30 cellular contexts compared by ENCODE assay signal in the genomic region with DNA sequence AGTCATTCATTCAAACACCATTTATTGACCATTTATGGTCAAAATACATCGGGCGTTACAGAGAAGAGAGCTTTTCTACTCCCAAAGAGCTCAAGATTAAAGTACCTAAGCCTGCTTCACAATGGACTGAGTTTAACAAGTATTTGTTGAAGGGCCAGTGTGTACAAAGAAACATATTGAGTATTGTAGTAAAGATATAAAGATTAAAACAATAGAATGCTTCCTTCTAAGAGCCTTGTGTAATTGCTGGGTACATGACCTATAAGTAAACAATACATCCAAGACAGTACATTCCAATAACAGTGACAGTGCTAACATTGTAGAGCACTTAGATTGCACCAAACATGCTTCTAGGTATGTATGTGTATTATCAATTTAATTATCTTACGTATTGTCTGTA.
"Had no signal": no experiment of that assay in that cellular context is flagged by ENCODE, and none has a peak within 500 bp of the region (broad histone marks: within the 10 kb centered on the region; RNA-seq: fewer than 3 reads in every experiment).

No MANE protein-coding gene starts in this region.

- H3K27me3 ChIP-seq: adrenal gland, body of pancreas had no signal

- H3K36me3 ChIP-seq: adrenal gland had no signal

- H3K27ac ChIP-seq: adrenal gland, body of pancreas, epithelial cell of prostate had no signal

- DNase-seq: activated CD4-positive, alpha-beta memory T cell treated with anti-CD3 and anti-CD28 coated beads for 36 hours; activated CD4-positive, alpha-beta T cell treated with anti-CD3 and anti-CD28 coated beads for 36 hours; activated CD4-positive, alpha-beta T cell treated with anti-CD3 and anti-CD28 coated beads, Interleukin-2, amount 10 ng/mL, durations not matched to agents 24 days and 14 days; activated CD4-positive, CD25-positive, alpha-beta regulatory T cell; activated CD4-positive, CD25-positive, alpha-beta regulatory T cell treated with anti-CD3 and anti-CD28 coated beads, Interleukin-2, amount 50 U/mL, for 72 hours; activated CD8-positive, alpha-beta memory T cell treated with anti-CD3 and anti-CD28 coated beads, Interleukin-2, amount 10 ng/mL, durations not matched to agents 7 days and 5 days; activated CD8-positive, alpha-beta memory T cell treated with anti-CD3 and anti-CD28 coated beads, Interleukin-2, amount 50 U/mL, for 4 hours; activated CD8-positive, alpha-beta T cell treated with anti-CD3 and anti-CD28 coated beads, Interleukin-2, amount 10 ng/mL, durations not matched to agents 7 days and 5 days; activated effector memory CD4-positive, alpha-beta T cell treated with anti-CD3 and anti-CD28 coated beads, Interleukin-2, amount 50 U/mL, for 16 hours; activated naive CD4-positive, alpha-beta T cell treated with anti-CD3 and anti-CD28 coated beads for 36 hours; activated naive CD8-positive, alpha-beta T cell treated with anti-CD3 and anti-CD28 coated beads for 36 hours; activated naive CD8-positive, alpha-beta T cell treated with anti-CD3 and anti-CD28 coated beads, Interleukin-2, amount 50 U/mL, for 24 hours; activated T-cell treated with anti-CD3 and anti-CD28 coated beads, Interleukin-2, amount 50 U/mL, for 1 hour; activated T-cell treated with anti-CD3 and anti-CD28 coated beads, Interleukin-2, amount 50 U/mL, for 48 hours; adrenal gland; amygdala; aorta; body of pancreas; caudate nucleus; cortex of kidney; dermis blood vessel endothelial cell; effector CD4-positive, alpha-beta T cell; effector memory CD8-positive, alpha-beta T cell; foreskin fibroblast; head of caudate nucleus; T-helper 17 cell; T1000 had no signal

- FAIRE-seq: colon, frontal cortex had no signal

- H3K9me3 ChIP-seq: adrenal gland, body of pancreas had no signal

- H3K4me3 ChIP-seq: adrenal gland, body of pancreas had no signal

- H3K4me1 ChIP-seq: adrenal gland, body of pancreas had no signal

- ATAC-seq: activated CD4-positive, alpha-beta T cell treated with anti-CD3 and anti-CD28 coated beads for 36 hours; activated CD8-positive, alpha-beta memory T cell treated with anti-CD3 and anti-CD28 coated beads, Interleukin-2, amount 10 ng/mL, durations not matched to agents 7 days and 5 days; activated CD8-positive, alpha-beta T cell treated with anti-CD3 and anti-CD28 coated beads, Interleukin-2, amount 10 ng/mL, durations not matched to agents 7 days and 5 days; activated naive CD8-positive, alpha-beta T cell treated with anti-CD3 and anti-CD28 coated beads, Interleukin-2, amount 50 U/mL, for 24 hours; body of pancreas; effector memory CD8-positive, alpha-beta T cell; T-helper 17 cell had no signal
